In the genomic region with DNA sequence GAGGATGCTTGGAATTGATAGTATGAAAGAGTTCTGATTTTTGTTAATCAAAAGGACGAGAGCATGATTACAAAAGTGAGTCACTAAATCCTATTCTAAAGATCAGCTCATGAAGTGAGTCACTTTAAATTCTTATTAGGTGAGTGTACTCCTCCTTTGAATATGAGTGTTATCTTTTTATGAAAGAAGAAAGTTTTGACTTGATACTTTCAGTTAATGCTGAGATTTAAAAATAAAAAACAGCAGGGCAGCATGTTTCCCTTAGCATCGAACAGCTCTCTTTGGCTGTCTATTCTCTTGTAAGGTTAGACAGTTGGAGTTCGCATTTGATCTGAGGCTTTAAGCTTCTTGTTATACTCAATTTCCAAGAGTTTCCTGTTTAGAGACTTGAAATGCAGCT, we compare ENCODE assay signal across 15 cellular contexts.
DNase-seq lines count a peak whose midpoint lies in the region; ATAC-seq, FAIRE-seq and TF ChIP-seq lines count a peak whose summit lies in the region.
"Had no signal": no experiment of that assay in that cellular context is flagged by ENCODE, and none has a peak within 500 bp of the region (broad histone marks: within the 10 kb centered on the region; RNA-seq: fewer than 3 reads in every experiment).

No MANE protein-coding gene starts in this region.

- H3K4me3 ChIP-seq in A549 (no peak overlapping the region), hepatocyte (no peak overlapping the region)
- H3K4me3 ChIP-seq: right lobe of liver, testis had no signal

- H2AFZ ChIP-seq in hepatocyte = no peak overlapping the region

- POLR2A ChIA-PET in A549 (lab: Yijun Ruan, JAX) = no interaction called here

- no peak for FAIRE-seq in A549 (lab: Jason Lieb, UNC)

- 20% methylated on average over 3 of the region's 3 CpGs for WGBS in A549 (ENCODE audit: missing lambda C conversion rate)
- WGBS in hepatocyte (ENCODE audit: low lambda C conversion rate, missing lambda C conversion rate) = 59% methylated on average over 3 of the region's 3 CpGs

- no peaks in the 10 kb centered on the region for H3K79me2 ChIP-seq in hepatocyte

- no peaks in the 10 kb centered on the region for H4K20me1 ChIP-seq in hepatocyte (ENCODE audit: insufficient read depth, poor library complexity, severe bottlenecking)

- H3K27me3 ChIP-seq in hepatocyte = no peaks in the 10 kb centered on the region
- H3K27me3 ChIP-seq: right lobe of liver, testis had no signal

- CTCF ChIA-PET in A549 (lab: Yijun Ruan, JAX) = no interaction called here

- no peak for TF ChIP-seq EP300 in A549 (IDR thresholded peaks at IDR 0.05)

- no peaks in the 10 kb centered on the region for H3K36me3 ChIP-seq in hepatocyte (replicated peaks; ENCODE audit: insufficient read depth, low read depth)
- H3K36me3 ChIP-seq: right lobe of liver had no signal

- TF ChIP-seq CTCF in A549 (IDR thresholded peaks at IDR 0.05) (no peak), hepatocyte (IDR thresholded peaks at IDR 0.05; ENCODE audit: poor library complexity) (no peak)

- H3K4me1 ChIP-seq in A549 (peaks cover 9% of the 10 kb centered on the region; the same call in 1 of the 3 replicates), hepatocyte (ENCODE audit: insufficient read depth) (peaks cover 9% of the 10 kb centered on the region)
- H3K4me1 ChIP-seq: right lobe of liver, testis had no signal

- no peaks in the 10 kb centered on the region for H3K9me3 ChIP-seq in A549
- H3K9me3 ChIP-seq in hepatocyte (ENCODE audit: low read depth) = no peaks in the 10 kb centered on the region
- H3K9me3 ChIP-seq: right lobe of liver, testis had no signal

- H3K4me2 ChIP-seq in A549 = peak overlapping the region; percentile 58
- H3K4me2 ChIP-seq in hepatocyte = no peak overlapping the region

- peak in 1 of 2 experiments; percentile 44; a peak in 1 of 6 replicates for ATAC-seq in A549
- no peak for ATAC-seq in GM19035 (IDR thresholded peaks at IDR 0.05; ENCODE audit: unreplicated experiment)
- no peak for ATAC-seq in HG03135 (IDR thresholded peaks at IDR 0.05; ENCODE audit: unreplicated experiment)
- ATAC-seq: right lobe of liver had no signal

- TF ChIP-seq RAD21 in A549 (conservative IDR thresholded peaks at IDR 0.05 in 1 of 2, IDR thresholded peaks at IDR 0.05 in 1 of 2) = no peak

- DNase-seq in A549 (ENCODE audit: low read depth in 1 of 2, low spot score in 1 of 2) (peak; percentile 2 to 3), HS-5 (ENCODE audit: low read depth) (peak; percentile 86), amniotic epithelial cell (ENCODE audit: low read depth) (peak; percentile 74), glomerular visceral epithelial cell (ENCODE audit: extremely low spot score) (peak; percentile 32), NOMO-1 treated with dmso at 0.1 percent for 144 hours (lab: John Stamatoyannopoulos, UW; ENCODE audit: unreplicated experiment) (no peak), hepatocyte (ENCODE audit: low spot score) (no peak)
- DNase-seq: activated CD4-positive, alpha-beta T cell treated with anti-CD3 and anti-CD28 coated beads, Interleukin-2, amount 50 U/mL, for 4 hours; AML-193; GF-D8; NCI-H1092 treated with DMSO at 0.1 percent for 48 hours; NCI-H69; right lobe of liver; testis had no signal

- no peaks in the 10 kb centered on the region for H3K9me2 ChIP-seq in hepatocyte (replicated peaks; ENCODE audit: insufficient read depth)

- no peak overlapping the region for H3K27ac ChIP-seq in A549
- no peak overlapping the region for H3K27ac ChIP-seq in hepatocyte
- H3K27ac ChIP-seq: right lobe of liver, testis had no signal

- no peak for TF ChIP-seq POLR2A in A549 (IDR thresholded peaks at IDR 0.05; ENCODE audit: low read length)

TF ChIP-seq in A549, 52 proteins besides CTCF, POLR2A, EP300 and RAD21:
- TF ChIP-seq JUNB (IDR thresholded peaks at IDR 0.05) (peak; percentile 48; the same call in 1 of the 2 replicates), CBX8 (IDR thresholded peaks at IDR 0.05) (no peak), FOSL2 (IDR thresholded peaks at IDR 0.05) (no peak), FOSL2 (CRISPR knock-in tag; IDR thresholded peaks at IDR 0.05) (peak; percentile 79), CHD2 (IDR thresholded peaks at IDR 0.05; ENCODE audit: low read length, partially characterized antibody) (no peak), ZSCAN20 (CRISPR knock-in tag; IDR thresholded peaks at IDR 0.05) (no peak), ZNF302 (CRISPR knock-in tag; IDR thresholded peaks at IDR 0.05) (no peak), RNF2 (IDR thresholded peaks at IDR 0.05; ENCODE audit: borderline replicate concordance, low read depth) (no peak), HDAC2 (IDR thresholded peaks at IDR 0.05) (no peak), EHF (CRISPR knock-in tag; IDR thresholded peaks at IDR 0.05) (no peak), ZFP36 (IDR thresholded peaks at IDR 0.05; ENCODE audit: borderline replicate concordance, partially characterized antibody) (no peak), MAFK (IDR thresholded peaks at IDR 0.05; ENCODE audit: partially characterized antibody) (no peak), TP53 (CRISPR knock-in tag; IDR thresholded peaks at IDR 0.05) (no peak), ZC3H11A (IDR thresholded peaks at IDR 0.05) (no peak), POLR2AphosphoS2 (conservative IDR thresholded peaks at IDR 0.05; ENCODE audit: low read length) (no peak), NPAS2 (CRISPR knock-in tag; IDR thresholded peaks at IDR 0.05; ENCODE audit: borderline replicate concordance) (no peak)
- TF ChIP-seq, protein P1, sequence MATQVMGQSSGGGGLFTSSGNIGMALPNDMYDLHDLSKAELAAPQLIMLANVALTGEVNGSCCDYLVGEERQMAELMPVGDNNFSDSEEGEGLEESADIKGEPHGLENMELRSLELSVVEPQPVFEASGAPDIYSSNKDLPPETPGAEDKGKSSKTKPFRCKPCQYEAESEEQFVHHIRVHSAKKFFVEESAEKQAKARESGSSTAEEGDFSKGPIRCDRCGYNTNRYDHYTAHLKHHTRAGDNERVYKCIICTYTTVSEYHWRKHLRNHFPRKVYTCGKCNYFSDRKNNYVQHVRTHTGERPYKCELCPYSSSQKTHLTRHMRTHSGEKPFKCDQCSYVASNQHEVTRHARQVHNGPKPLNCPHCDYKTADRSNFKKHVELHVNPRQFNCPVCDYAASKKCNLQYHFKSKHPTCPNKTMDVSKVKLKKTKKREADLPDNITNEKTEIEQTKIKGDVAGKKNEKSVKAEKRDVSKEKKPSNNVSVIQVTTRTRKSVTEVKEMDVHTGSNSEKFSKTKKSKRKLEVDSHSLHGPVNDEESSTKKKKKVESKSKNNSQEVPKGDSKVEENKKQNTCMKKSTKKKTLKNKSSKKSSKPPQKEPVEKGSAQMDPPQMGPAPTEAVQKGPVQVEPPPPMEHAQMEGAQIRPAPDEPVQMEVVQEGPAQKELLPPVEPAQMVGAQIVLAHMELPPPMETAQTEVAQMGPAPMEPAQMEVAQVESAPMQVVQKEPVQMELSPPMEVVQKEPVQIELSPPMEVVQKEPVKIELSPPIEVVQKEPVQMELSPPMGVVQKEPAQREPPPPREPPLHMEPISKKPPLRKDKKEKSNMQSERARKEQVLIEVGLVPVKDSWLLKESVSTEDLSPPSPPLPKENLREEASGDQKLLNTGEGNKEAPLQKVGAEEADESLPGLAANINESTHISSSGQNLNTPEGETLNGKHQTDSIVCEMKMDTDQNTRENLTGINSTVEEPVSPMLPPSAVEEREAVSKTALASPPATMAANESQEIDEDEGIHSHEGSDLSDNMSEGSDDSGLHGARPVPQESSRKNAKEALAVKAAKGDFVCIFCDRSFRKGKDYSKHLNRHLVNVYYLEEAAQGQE (IDR thresholded peaks at IDR 0.05) = no peak

Comparison
In these comparisons a context has a peak if more than half of its experiments do, and no peak if none do; other contexts are left out.
1. DNase-seq: peak in A549 (2 of 2), HS-5 (single experiment), amniotic epithelial cell (single experiment) and glomerular visceral epithelial cell (single experiment); none in NOMO-1 treated with dmso at 0.1 percent for 144 hours (single experiment) and hepatocyte (single experiment).